1 cellular context compared by ENCODE assay signal in genomic region chr15:78308422-78309021, GRCh38.
TF ChIP-seq lines count a peak whose summit lies in the region.

No MANE protein-coding gene starts in this region.

TF ChIP-seq in GM12878, 131 proteins besides CTCF, POLR2A, EP300 and RAD21:
- TF ChIP-seq ELK1 (IDR thresholded peaks at IDR 0.05; ENCODE audit: low read depth, low read length): no peak
- peak; percentile 36; the same call in 1 of the 2 replicates for TF ChIP-seq YY1 (IDR thresholded peaks at IDR 0.05; ENCODE audit: low read depth, low read length)
- no peak for TF ChIP-seq NBN (IDR thresholded peaks at IDR 0.05)
- TF ChIP-seq MTA3 (IDR thresholded peaks at IDR 0.05; ENCODE audit: borderline replicate concordance, low read length): no peak
- TF ChIP-seq RUNX3 (IDR thresholded peaks at IDR 0.05; ENCODE audit: low read length): peak; percentile 35
- TF ChIP-seq IKZF1 (conservative IDR thresholded peaks at IDR 0.05): 0 out of 2 replicates have a peak, but pooled peaks have one; percentile 16
- TF ChIP-seq SUPT20H (IDR thresholded peaks at IDR 0.05; ENCODE audit: borderline replicate concordance, control insufficient read depth, low read depth, low read length): no peak
- no peak for TF ChIP-seq HDGF (IDR thresholded peaks at IDR 0.05)
- no peak for TF ChIP-seq SIN3A (IDR thresholded peaks at IDR 0.05; ENCODE audit: low read depth, low read length)
- TF ChIP-seq USF2 (IDR thresholded peaks at IDR 0.05; ENCODE audit: borderline replicate concordance, low read depth, low read length): no peak
- TF ChIP-seq CBX5 (IDR thresholded peaks at IDR 0.05; ENCODE audit: low read depth): no peak
- no peak for TF ChIP-seq ATF3 (IDR thresholded peaks at IDR 0.05; ENCODE audit: borderline replicate concordance, extremely low read depth, low read depth, low read length)
- TF ChIP-seq ZNF384 (IDR thresholded peaks at IDR 0.05; ENCODE audit: borderline replicate concordance, low read depth, low read length): no peak
- TF ChIP-seq ZBTB11 (CRISPR knock-in tag; IDR thresholded peaks at IDR 0.05): no peak
- no peak for TF ChIP-seq MAX (IDR thresholded peaks at IDR 0.05; ENCODE audit: low read depth, low read length)
- no peak for TF ChIP-seq ATF7 (IDR thresholded peaks at IDR 0.05; ENCODE audit: low read depth)
- 0 out of 2 replicates have a peak, but pooled peaks have one; percentile 33 for TF ChIP-seq SMARCA5 (IDR thresholded peaks at IDR 0.05)
- TF ChIP-seq SMC3 (IDR thresholded peaks at IDR 0.05; ENCODE audit: borderline replicate concordance, low read length): peak; percentile 69
- TF ChIP-seq CEBPZ (IDR thresholded peaks at IDR 0.05; ENCODE audit: low read depth, low read length): no peak
- peak; percentile 28; the same call in 1 of the 2 replicates for TF ChIP-seq EED (IDR thresholded peaks at IDR 0.05; ENCODE audit: low read depth)
- no peak for TF ChIP-seq ZNF24 (IDR thresholded peaks at IDR 0.05)
- TF ChIP-seq SREBF2 (IDR thresholded peaks at IDR 0.05; ENCODE audit: low read length): no peak
